ENCODE assay signal across 1 cellular context in genomic region chr3:120688121-120688520, GRCh38.
TF ChIP-seq lines count a peak whose summit lies in the region.

No MANE protein-coding gene starts in this region.

TF ChIP-seq in K562, 482 proteins besides CTCF, POLR2A, EP300 and RAD21:
- TF ChIP-seq THRAP3 (IDR thresholded peaks at IDR 0.05; ENCODE audit: borderline replicate concordance) = no peak
- TF ChIP-seq, protein P1, sequence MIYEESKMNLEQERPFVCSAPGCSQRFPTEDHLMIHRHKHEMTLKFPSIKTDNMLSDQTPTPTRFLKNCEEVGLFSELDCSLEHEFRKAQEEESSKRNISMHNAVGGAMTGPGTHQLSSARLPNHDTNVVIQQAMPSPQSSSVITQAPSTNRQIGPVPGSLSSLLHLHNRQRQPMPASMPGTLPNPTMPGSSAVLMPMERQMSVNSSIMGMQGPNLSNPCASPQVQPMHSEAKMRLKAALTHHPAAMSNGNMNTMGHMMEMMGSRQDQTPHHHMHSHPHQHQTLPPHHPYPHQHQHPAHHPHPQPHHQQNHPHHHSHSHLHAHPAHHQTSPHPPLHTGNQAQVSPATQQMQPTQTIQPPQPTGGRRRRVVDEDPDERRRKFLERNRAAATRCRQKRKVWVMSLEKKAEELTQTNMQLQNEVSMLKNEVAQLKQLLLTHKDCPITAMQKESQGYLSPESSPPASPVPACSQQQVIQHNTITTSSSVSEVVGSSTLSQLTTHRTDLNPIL (CRISPR knock-in tag; IDR thresholded peaks at IDR 0.05) = no peak
- TF ChIP-seq SNIP1 (IDR thresholded peaks at IDR 0.05; ENCODE audit: low read depth) = no peak
- no peak for TF ChIP-seq CREB3 (tag; conservative IDR thresholded peaks at IDR 0.05; ENCODE audit: low read depth)
- TF ChIP-seq RAD51 (IDR thresholded peaks at IDR 0.05; ENCODE audit: borderline replicate concordance, low read depth) = no peak
- TF ChIP-seq, protein P2, sequence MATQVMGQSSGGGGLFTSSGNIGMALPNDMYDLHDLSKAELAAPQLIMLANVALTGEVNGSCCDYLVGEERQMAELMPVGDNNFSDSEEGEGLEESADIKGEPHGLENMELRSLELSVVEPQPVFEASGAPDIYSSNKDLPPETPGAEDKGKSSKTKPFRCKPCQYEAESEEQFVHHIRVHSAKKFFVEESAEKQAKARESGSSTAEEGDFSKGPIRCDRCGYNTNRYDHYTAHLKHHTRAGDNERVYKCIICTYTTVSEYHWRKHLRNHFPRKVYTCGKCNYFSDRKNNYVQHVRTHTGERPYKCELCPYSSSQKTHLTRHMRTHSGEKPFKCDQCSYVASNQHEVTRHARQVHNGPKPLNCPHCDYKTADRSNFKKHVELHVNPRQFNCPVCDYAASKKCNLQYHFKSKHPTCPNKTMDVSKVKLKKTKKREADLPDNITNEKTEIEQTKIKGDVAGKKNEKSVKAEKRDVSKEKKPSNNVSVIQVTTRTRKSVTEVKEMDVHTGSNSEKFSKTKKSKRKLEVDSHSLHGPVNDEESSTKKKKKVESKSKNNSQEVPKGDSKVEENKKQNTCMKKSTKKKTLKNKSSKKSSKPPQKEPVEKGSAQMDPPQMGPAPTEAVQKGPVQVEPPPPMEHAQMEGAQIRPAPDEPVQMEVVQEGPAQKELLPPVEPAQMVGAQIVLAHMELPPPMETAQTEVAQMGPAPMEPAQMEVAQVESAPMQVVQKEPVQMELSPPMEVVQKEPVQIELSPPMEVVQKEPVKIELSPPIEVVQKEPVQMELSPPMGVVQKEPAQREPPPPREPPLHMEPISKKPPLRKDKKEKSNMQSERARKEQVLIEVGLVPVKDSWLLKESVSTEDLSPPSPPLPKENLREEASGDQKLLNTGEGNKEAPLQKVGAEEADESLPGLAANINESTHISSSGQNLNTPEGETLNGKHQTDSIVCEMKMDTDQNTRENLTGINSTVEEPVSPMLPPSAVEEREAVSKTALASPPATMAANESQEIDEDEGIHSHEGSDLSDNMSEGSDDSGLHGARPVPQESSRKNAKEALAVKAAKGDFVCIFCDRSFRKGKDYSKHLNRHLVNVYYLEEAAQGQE (CRISPR knock-in tag; IDR thresholded peaks at IDR 0.05; ENCODE audit: low read depth) = no peak
- no peak for TF ChIP-seq ETV5 (CRISPR knock-in tag; IDR thresholded peaks at IDR 0.05; ENCODE audit: low read depth)
- TF ChIP-seq PCBP1 (IDR thresholded peaks at IDR 0.05; ENCODE audit: low read depth, low read length, poor library complexity, severe bottlenecking) = no peak
- no peak for TF ChIP-seq ZNF174 (CRISPR knock-in tag; IDR thresholded peaks at IDR 0.05)
- TF ChIP-seq MAFF (IDR thresholded peaks at IDR 0.05; ENCODE audit: low read length) = no peak
- no peak for TF ChIP-seq RREB1 (CRISPR knock-in tag; IDR thresholded peaks at IDR 0.05)
- no peak for TF ChIP-seq HNRNPUL1 (IDR thresholded peaks at IDR 0.05; ENCODE audit: low read length)
- no peak for TF ChIP-seq HMBOX1 (IDR thresholded peaks at IDR 0.05)
- no peak for TF ChIP-seq FOXJ3 (CRISPR knock-in tag; IDR thresholded peaks at IDR 0.05)
- TF ChIP-seq NR0B1 (IDR thresholded peaks at IDR 0.05; ENCODE audit: partially characterized antibody) = no peak
- TF ChIP-seq MBD2 (IDR thresholded peaks at IDR 0.05; ENCODE audit: borderline replicate concordance, low read depth) = no peak
- no peak for TF ChIP-seq FOS (IDR thresholded peaks at IDR 0.05; ENCODE audit: extremely low read depth, insufficient read length)
- TF ChIP-seq ZNF212 (CRISPR knock-in tag; IDR thresholded peaks at IDR 0.05) = no peak
- no peak for TF ChIP-seq MAX (CRISPR knock-in tag; IDR thresholded peaks at IDR 0.05)
